ENCODE assay signal across 11 cellular contexts in genomic region chr6:145247677-145248419, GRCh38.
DNase-seq lines count a peak whose midpoint lies in the region; ATAC-seq and TF ChIP-seq lines count a peak whose summit lies in the region.
"Had no signal": no experiment of that assay in that cellular context is flagged by ENCODE, and none has a peak within 500 bp of the region (broad histone marks: within the 10 kb centered on the region; RNA-seq: fewer than 3 reads in every experiment).

No MANE protein-coding gene starts in this region.

- DNase-seq in AG09309 (ENCODE audit: low read depth): peak; percentile 53
- peak; percentile 24 to 46 for DNase-seq in HL-60 (ENCODE audit: low read depth in 1 of 2, low spot score in 1 of 2)
- DNase-seq in SK-MEL-5 (ENCODE audit: low read depth, low spot score): peak; percentile 32
- DNase-seq in fibroblast of villous mesenchyme (ENCODE audit: low read depth): peak; percentile 56
- DNase-seq in right atrium auricular region (ENCODE audit: low spot score): no peak
- no peak for DNase-seq in mucosa of descending colon
- DNase-seq: activated B cell treated with CpG ODN at 0.5 μM for 24 hours had no signal

- intact Hi-C loops in mucosa of descending colon (cut with DNase I, micrococcal nuclease): no loop called here

- H3K27me3 ChIP-seq in HL-60 (ENCODE audit: insufficient read depth, poor library complexity, severe bottlenecking) (no peaks in the 10 kb centered on the region), right atrium auricular region (no peaks in the 10 kb centered on the region)
- H3K27me3 ChIP-seq: vagina had no signal

- ATAC-seq in GM21447 (IDR thresholded peaks at IDR 0.05; ENCODE audit: unreplicated experiment): no peak
- no peak for ATAC-seq in GM18873 (IDR thresholded peaks at IDR 0.05; ENCODE audit: low FRiP score, unreplicated experiment)
- no peak for ATAC-seq in mucosa of descending colon
- ATAC-seq: sciatic nerve had no signal

- in situ Hi-C loops in SK-MEL-5 (cut with HindIII; ENCODE audit: low pct_unique_long_range_greater_than_20kb, low sequenced_read_pairs): no loop called here

- TF ChIP-seq CTCF in AG09309 (IDR thresholded peaks at IDR 0.05; ENCODE audit: control insufficient read depth, insufficient read depth, low read depth, low read length, missing control alignments) (no peak), HL-60 (IDR thresholded peaks at IDR 0.05; ENCODE audit: insufficient read depth, low read length) (no peak), fibroblast of villous mesenchyme (IDR thresholded peaks at IDR 0.05; ENCODE audit: insufficient read depth, low read depth, low read length) (no peak), right atrium auricular region (IDR thresholded peaks at IDR 0.05) (no peak), mucosa of descending colon (IDR thresholded peaks at IDR 0.05) (no peak)

- H3K9me3 ChIP-seq in right atrium auricular region: no peaks in the 10 kb centered on the region
- no peaks in the 10 kb centered on the region for H3K9me3 ChIP-seq in mucosa of descending colon
- H3K9me3 ChIP-seq: vagina had no signal

- H3K4me1 ChIP-seq in right atrium auricular region (no peaks in the 10 kb centered on the region), mucosa of descending colon (ENCODE audit: low read depth) (no peaks in the 10 kb centered on the region)

- H3K27ac ChIP-seq in HL-60 (replicated peaks) (peak overlapping the region; percentile 54), right atrium auricular region (no peak overlapping the region)
- H3K27ac ChIP-seq: vagina had no signal

- H3K4me3 ChIP-seq in AG09309 (ENCODE audit: control insufficient read depth, low read depth, low read length) (no peak overlapping the region), HL-60 (replicated peaks; ENCODE audit: insufficient read depth, low read length) (no peak overlapping the region), fibroblast of villous mesenchyme (ENCODE audit: low read depth, low read length) (no peak overlapping the region), right atrium auricular region (no peak overlapping the region), mucosa of descending colon (no peak overlapping the region)
- H3K4me3 ChIP-seq: vagina had no signal

- no peaks in the 10 kb centered on the region for H3K36me3 ChIP-seq in right atrium auricular region
- H3K36me3 ChIP-seq in mucosa of descending colon (ENCODE audit: low read depth): no peaks in the 10 kb centered on the region
- H3K36me3 ChIP-seq: vagina had no signal

Comparison
In these comparisons a context has a peak if more than half of its experiments do, and no peak if none do; other contexts are left out.
1. DNase-seq: peak in AG09309 (single experiment), HL-60 (2 of 2), SK-MEL-5 (single experiment) and fibroblast of villous mesenchyme (single experiment); none in right atrium auricular region (single experiment) and mucosa of descending colon (0 of 3).